18 cellular contexts compared by ENCODE assay signal in genomic region chr14:69775012-69775411, GRCh38. TPM values are rescaled to one million over a fixed set of nuclear protein-coding genes. Genes with fewer than 3 reads are reported as not detected.
DNase-seq lines count a peak whose midpoint lies in the region; ATAC-seq, FAIRE-seq and TF ChIP-seq lines count a peak whose summit lies in the region.
"Had no signal": no experiment of that assay in that cellular context is flagged by ENCODE, and none has a peak within 500 bp of the region (broad histone marks: within the 10 kb centered on the region; RNA-seq: fewer than 3 reads in every experiment).

No MANE protein-coding gene starts in this region.

- peak; percentile 50; the same call in 1 of the 2 replicates for TF ChIP-seq POLR2A in GM12891 (IDR thresholded peaks at IDR 0.05; ENCODE audit: low read depth, low read length)

- no peak for ATAC-seq in activated CD4-positive, alpha-beta T cell treated with anti-CD3 and anti-CD28 coated beads for 36 hours
- ATAC-seq in central memory CD8-positive, alpha-beta T cell (replicated peaks; ENCODE audit: extremely low read depth, poor library complexity, severe bottlenecking), result no peak
- no peak for ATAC-seq in HG03280 (IDR thresholded peaks at IDR 0.05; ENCODE audit: unreplicated experiment)
- no peak for ATAC-seq in HG03139 (IDR thresholded peaks at IDR 0.05; ENCODE audit: unreplicated experiment)

- H3K27me3 Mint-ChIP-seq in activated CD4-positive, alpha-beta T cell treated with anti-CD3 and anti-CD28 coated beads for 36 hours, result no peaks in the 10 kb centered on the region
- H3K27me3 Mint-ChIP-seq in activated CD4-positive, alpha-beta T cell treated with anti-CD3 and anti-CD28 coated beads, Interleukin-2, amount 10 ng/mL, durations not matched to agents 7 days and 5 days, result no peaks in the 10 kb centered on the region
- no peaks in the 10 kb centered on the region for H3K27me3 Mint-ChIP-seq in central memory CD8-positive, alpha-beta T cell
- no peaks in the 10 kb centered on the region for H3K27me3 Mint-ChIP-seq in neural crest cell (ENCODE audit: low read depth)

- no peak overlapping the region for H3K4me3 Mint-ChIP-seq in activated CD4-positive, alpha-beta T cell treated with anti-CD3 and anti-CD28 coated beads for 36 hours
- H3K4me3 Mint-ChIP-seq in activated CD4-positive, alpha-beta T cell treated with anti-CD3 and anti-CD28 coated beads, Interleukin-2, amount 10 ng/mL, durations not matched to agents 7 days and 5 days, result no peak overlapping the region
- H3K4me3 Mint-ChIP-seq in central memory CD8-positive, alpha-beta T cell, result peak overlapping the region; percentile 41
- H3K4me3 Mint-ChIP-seq in neural crest cell, result peak overlapping the region; percentile 41

- no peaks in the 10 kb centered on the region for H3K9me3 Mint-ChIP-seq in activated CD4-positive, alpha-beta T cell treated with anti-CD3 and anti-CD28 coated beads for 36 hours (ENCODE audit: low read depth)
- no peaks in the 10 kb centered on the region for H3K9me3 Mint-ChIP-seq in activated CD4-positive, alpha-beta T cell treated with anti-CD3 and anti-CD28 coated beads, Interleukin-2, amount 10 ng/mL, durations not matched to agents 7 days and 5 days
- no peaks in the 10 kb centered on the region for H3K9me3 Mint-ChIP-seq in central memory CD8-positive, alpha-beta T cell
- no peaks in the 10 kb centered on the region for H3K9me3 Mint-ChIP-seq in neural crest cell

- peaks cover 82% of the 10 kb centered on the region for H3K36me3 Mint-ChIP-seq in activated CD4-positive, alpha-beta T cell treated with anti-CD3 and anti-CD28 coated beads for 36 hours (ENCODE audit: low read depth)
- H3K36me3 Mint-ChIP-seq in activated CD4-positive, alpha-beta T cell treated with anti-CD3 and anti-CD28 coated beads, Interleukin-2, amount 10 ng/mL, durations not matched to agents 7 days and 5 days (ENCODE audit: low read depth), result peaks cover 89% of the 10 kb centered on the region
- H3K36me3 Mint-ChIP-seq in central memory CD8-positive, alpha-beta T cell (ENCODE audit: insufficient read depth), result peaks cover 87% of the 10 kb centered on the region
- H3K36me3 Mint-ChIP-seq in neural crest cell (ENCODE audit: low read depth), result peaks cover 50% of the 10 kb centered on the region

- H3K27ac Mint-ChIP-seq in activated CD4-positive, alpha-beta T cell treated with anti-CD3 and anti-CD28 coated beads for 36 hours, result peak overlapping the region; percentile 19
- no peak overlapping the region for H3K27ac Mint-ChIP-seq in activated CD4-positive, alpha-beta T cell treated with anti-CD3 and anti-CD28 coated beads, Interleukin-2, amount 10 ng/mL, durations not matched to agents 7 days and 5 days
- H3K27ac Mint-ChIP-seq in central memory CD8-positive, alpha-beta T cell (ENCODE audit: low read depth), result peak overlapping the region; percentile 49
- no peak overlapping the region for H3K27ac Mint-ChIP-seq in neural crest cell (ENCODE audit: unreplicated experiment)

- no peak for TF ChIP-seq CTCF in neural crest cell (conservative IDR thresholded peaks at IDR 0.05)

- CTCF ChIA-PET in activated CD4-positive, alpha-beta T cell treated with anti-CD3 and anti-CD28 coated beads for 36 hours (lab: Charles Lee), result no interaction called here
- CTCF ChIA-PET in activated CD4-positive, alpha-beta T cell treated with anti-CD3 and anti-CD28 coated beads, Interleukin-2, amount 10 ng/mL, durations not matched to agents 7 days and 5 days (lab: Charles Lee), result no interaction called here

- POLR2A ChIA-PET in activated CD4-positive, alpha-beta T cell treated with anti-CD3 and anti-CD28 coated beads for 36 hours (lab: Charles Lee), result no interaction called here
- POLR2A ChIA-PET in activated CD4-positive, alpha-beta T cell treated with anti-CD3 and anti-CD28 coated beads, Interleukin-2, amount 10 ng/mL, durations not matched to agents 7 days and 5 days (lab: Charles Lee), result no interaction called here

- FAIRE-seq in GM12891 (lab: Jason Lieb, UNC), result no peak
- FAIRE-seq: GM19239 had no signal

- DNase-seq in activated CD4-positive, alpha-beta T cell treated with anti-CD3 and anti-CD28 coated beads for 36 hours, result no peak
- no peak for DNase-seq in activated CD4-positive, alpha-beta T cell treated with anti-CD3 and anti-CD28 coated beads, Interleukin-2, amount 10 ng/mL, durations not matched to agents 7 days and 5 days
- DNase-seq in GM12891 (ENCODE audit: insufficient read length, low spot score) (no peak), neural crest cell (ENCODE audit: low read depth, low spot score) (no peak), NOMO-1 treated with DMSO at 0.1 percent for 48 hours (lab: John Stamatoyannopoulos, UW; ENCODE audit: unreplicated experiment) (no peak)
- DNase-seq in central memory CD8-positive, alpha-beta T cell (ENCODE audit: low spot score in 2 of 2), result no peak
- DNase-seq: 8988T, C1 segment of cervical spinal cord, Calu3, KG1, NCI-H1092 treated with DMSO at 0.1 percent for 48 hours, NCI-H1694, NCI-H69, PC-3 had no signal

- intact Hi-C loops in activated CD4-positive, alpha-beta T cell treated with anti-CD3 and anti-CD28 coated beads for 36 hours (cut with DNase I, micrococcal nuclease), result no loop called here

- peaks cover 76% of the 10 kb centered on the region for H3K4me1 Mint-ChIP-seq in activated CD4-positive, alpha-beta T cell treated with anti-CD3 and anti-CD28 coated beads for 36 hours
- peaks cover 62% of the 10 kb centered on the region for H3K4me1 Mint-ChIP-seq in activated CD4-positive, alpha-beta T cell treated with anti-CD3 and anti-CD28 coated beads, Interleukin-2, amount 10 ng/mL, durations not matched to agents 7 days and 5 days
- H3K4me1 Mint-ChIP-seq in central memory CD8-positive, alpha-beta T cell, result peaks cover 58% of the 10 kb centered on the region
- peaks cover 19% of the 10 kb centered on the region for H3K4me1 Mint-ChIP-seq in neural crest cell

TF ChIP-seq in GM12891, 5 proteins besides CTCF, POLR2A, EP300 and RAD21:
- TF ChIP-seq POLR2AphosphoS5 (IDR thresholded peaks at IDR 0.05; ENCODE audit: low read depth, low read length), result peak; percentile 67
- no peak for TF ChIP-seq POU2F2 (IDR thresholded peaks at IDR 0.05; ENCODE audit: low read depth, low read length)

RNA-seq across cellular contexts. Expression of gene SRSF5, which starts 8.1 kb away (rescaled TPM):
- 100 to 1,000 TPM; 265 to 319 TPM for total RNA-seq in activated CD4-positive, alpha-beta T cell treated with anti-CD3 and anti-CD28 coated beads for 36 hours
- 100 to 1,000 TPM; 390 to 392 TPM for total RNA-seq in activated CD4-positive, alpha-beta T cell treated with anti-CD3 and anti-CD28 coated beads, Interleukin-2, amount 10 ng/mL, durations not matched to agents 7 days and 5 days
- polyA plus RNA-seq in GM12891 (2012; ENCODE audit: low read depth, missing spikeins), result 378 TPM
- 356 and 377 TPM in 2 replicates for total RNA-seq in neural crest cell

RNA-seq across cellular contexts. Expression of gene SLC10A1, which starts 22.0 kb away (rescaled TPM):
- total RNA-seq in activated CD4-positive, alpha-beta T cell treated with anti-CD3 and anti-CD28 coated beads for 36 hours, result not detected
- not detected for total RNA-seq in activated CD4-positive, alpha-beta T cell treated with anti-CD3 and anti-CD28 coated beads, Interleukin-2, amount 10 ng/mL, durations not matched to agents 7 days and 5 days
- polyA plus RNA-seq in GM12891 (2012; ENCODE audit: low read depth, missing spikeins), result 0.05 TPM
- total RNA-seq in neural crest cell, result not detected in 2 replicates
- total RNA-seq: Calu3, M059J, PC-3 had no signal

Comparison
In these comparisons a context has a peak if more than half of its experiments do, and no peak if none do; other contexts are left out.
1. H3K27ac Mint-ChIP-seq: peak in activated CD4-positive, alpha-beta T cell treated with anti-CD3 and anti-CD28 coated beads for 36 hours (single experiment) and central memory CD8-positive, alpha-beta T cell (single experiment); none in activated CD4-positive, alpha-beta T cell treated with anti-CD3 and anti-CD28 coated beads, Interleukin-2, amount 10 ng/mL, durations not matched to agents 7 days and 5 days (single experiment) and neural crest cell (single experiment).
2. H3K4me3 Mint-ChIP-seq: peak in central memory CD8-positive, alpha-beta T cell (single experiment) and neural crest cell (single experiment); none in activated CD4-positive, alpha-beta T cell treated with anti-CD3 and anti-CD28 coated beads for 36 hours (single experiment) and activated CD4-positive, alpha-beta T cell treated with anti-CD3 and anti-CD28 coated beads, Interleukin-2, amount 10 ng/mL, durations not matched to agents 7 days and 5 days (single experiment).